9 cellular contexts compared by ENCODE assay signal in the genomic region with DNA sequence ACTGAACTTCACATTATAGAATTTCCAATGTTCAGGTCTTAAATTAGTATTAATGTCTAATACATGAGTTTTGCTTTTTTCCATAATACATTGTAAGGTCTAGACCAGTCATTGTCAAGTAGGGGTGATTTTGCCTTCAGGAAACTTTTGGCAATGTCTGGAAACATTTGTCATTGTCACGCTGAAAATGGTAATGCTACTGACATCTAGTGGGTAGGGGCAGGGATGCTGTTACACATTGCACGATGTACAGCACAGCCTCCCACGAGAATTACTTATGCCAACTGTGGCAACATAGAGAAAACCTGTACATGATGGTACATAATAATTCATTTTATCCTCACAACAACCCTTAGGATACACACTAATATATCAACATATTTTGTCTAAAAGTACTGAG.
DNase-seq lines count a peak whose midpoint lies in the region; ATAC-seq and TF ChIP-seq lines count a peak whose summit lies in the region.
"Had no signal": no experiment of that assay in that cellular context is flagged by ENCODE, and none has a peak within 500 bp of the region (broad histone marks: within the 10 kb centered on the region; RNA-seq: fewer than 3 reads in every experiment).

No MANE protein-coding gene starts in this region.

- TF ChIP-seq POLR2A in thyroid gland (IDR thresholded peaks at IDR 0.05) = no peak

- DNase-seq in SIG-M5 treated with dmso at 0.1 percent for 504 hours (lab: John Stamatoyannopoulos, UW; ENCODE audit: unreplicated experiment) (peak; percentile 39), SIG-M5 (lab: John Stamatoyannopoulos, UW) (no peak), NCI-H82 (lab: John Stamatoyannopoulos, UW) (peak; percentile 38), thyroid gland (peak; percentile 3 to 8), GM19240 (ENCODE audit: insufficient read length, low spot score) (no peak)

- ATAC-seq in esophagus mucosa = peak; percentile 20
- ATAC-seq in GM21447 (IDR thresholded peaks at IDR 0.05; ENCODE audit: unreplicated experiment) = no peak
- no peak for ATAC-seq in GM18520 (IDR thresholded peaks at IDR 0.05; ENCODE audit: unreplicated experiment)

- peak in 3 of 6 experiments; percentile 35 to 46 (median 40) for TF ChIP-seq CTCF in thyroid gland (IDR thresholded peaks at IDR 0.05)

- intact Hi-C loops in thyroid gland (cut with DNase I) = no loop called here

- H3K9me3 ChIP-seq in thyroid gland = no peaks in the 10 kb centered on the region
- H3K9me3 ChIP-seq: BLaER1 treated with 17β-estradiol and CSF1 and Interleukin-3, amounts not matched to agents 10 nM and 100 nM had no signal

- no peaks in the 10 kb centered on the region for H3K4me1 ChIP-seq in thyroid gland
- H3K4me1 ChIP-seq: BLaER1 treated with 17β-estradiol and CSF1 and Interleukin-3, amounts not matched to agents 10 nM and 100 nM had no signal

- H3K36me3 ChIP-seq in thyroid gland = no peaks in the 10 kb centered on the region
- H3K36me3 ChIP-seq: BLaER1 treated with 17β-estradiol and CSF1 and Interleukin-3, amounts not matched to agents 10 nM and 100 nM had no signal

- H3K4me3 ChIP-seq in thyroid gland (replicated peaks in 1 of 3) = no peak overlapping the region
- H3K4me3 ChIP-seq: BLaER1 treated with 17β-estradiol and CSF1 and Interleukin-3, amounts not matched to agents 10 nM and 100 nM had no signal

- WGBS in thyroid gland, 2 donors = 18 to 22% methylated on average over 3 of the region's 3 CpGs

- H3K27me3 ChIP-seq in thyroid gland = no peaks in the 10 kb centered on the region
- H3K27me3 ChIP-seq: BLaER1 treated with 17β-estradiol and CSF1 and Interleukin-3, amounts not matched to agents 10 nM and 100 nM had no signal

- no peak overlapping the region for H3K27ac ChIP-seq in thyroid gland
- H3K27ac ChIP-seq: BLaER1 treated with 17β-estradiol and CSF1 and Interleukin-3, amounts not matched to agents 10 nM and 100 nM had no signal

Comparison
In these comparisons a context has a peak if more than half of its experiments do, and no peak if none do; other contexts are left out.
1. DNase-seq: peak in SIG-M5 treated with dmso at 0.1 percent for 504 hours (single experiment), NCI-H82 (single experiment) and thyroid gland (2 of 2); none in SIG-M5 (single experiment) and GM19240 (single experiment).